In the genomic region with DNA sequence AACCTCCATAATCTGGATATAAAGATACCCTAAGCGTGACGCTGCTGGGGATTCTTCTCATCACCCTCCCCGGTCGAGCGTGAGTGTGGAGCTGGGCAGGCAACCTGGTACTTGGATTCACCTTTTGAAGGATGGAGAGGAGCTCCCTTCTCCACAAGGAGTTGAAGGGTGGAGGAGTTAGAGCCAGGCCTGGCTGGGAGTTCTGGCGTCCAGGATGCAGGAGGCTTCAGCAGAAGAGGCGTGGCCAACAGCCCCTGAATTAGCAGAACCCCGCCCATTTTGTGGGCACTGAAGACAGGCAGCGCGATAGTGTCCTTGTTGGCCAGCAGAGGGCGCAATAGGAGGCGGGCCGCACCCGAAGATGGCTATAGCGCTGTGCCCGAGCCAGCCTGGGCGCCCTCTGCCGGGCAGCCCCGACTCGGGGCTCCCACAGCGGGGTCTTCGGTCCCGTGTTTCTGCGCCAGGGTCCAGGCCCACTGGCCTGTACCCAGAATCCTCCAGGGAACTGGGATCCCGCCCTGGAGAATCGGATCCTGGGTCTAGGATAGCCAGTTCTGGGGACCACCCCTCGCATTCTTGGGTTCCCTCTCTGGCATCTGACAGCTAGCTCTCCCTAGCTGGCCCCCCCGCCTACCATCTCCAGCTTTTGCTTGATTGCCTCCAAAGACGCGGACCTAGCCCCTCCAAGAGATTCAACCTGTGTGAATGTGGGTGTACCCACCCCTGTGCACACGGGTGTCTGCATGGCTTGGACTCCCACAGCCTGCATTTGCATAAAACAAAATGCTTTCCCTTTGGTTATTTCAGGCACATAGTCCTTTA, we compare ENCODE assay signal across 8 cellular contexts. TPM values are rescaled to one million over a fixed set of nuclear protein-coding genes. Genes with fewer than 3 reads are reported as not detected.
DNase-seq lines count a peak whose midpoint lies in the region; ATAC-seq, FAIRE-seq and TF ChIP-seq lines count a peak whose summit lies in the region.

No MANE protein-coding gene starts in this region.

- peak overlapping the region; percentile 50; the same call in 2 of the 3 replicates for H3K27ac ChIP-seq in K562 (ENCODE audit: extremely low read depth, low read depth, low read length)
- no peak overlapping the region for H3K27ac ChIP-seq in iPS DF 6.9 (ENCODE audit: low read length)
- H3K27ac ChIP-seq in spleen: peak overlapping the region in 3 of 8 donors; percentile 35 to 41 (median 36)

- peak; percentile 26 for FAIRE-seq in K562 (lab: Jason Lieb, UNC)

- peak overlapping the region; percentile 78 for H3K4me2 ChIP-seq in K562 (ENCODE audit: insufficient read depth, low read length)

- peak overlapping the region; percentile 70 to 90 for H3K9ac ChIP-seq in K562 (ENCODE audit: insufficient read depth in 1 of 2, low read depth in 2 of 2, low read length in 2 of 2)

- H3K27me3 ChIP-seq in K562 (ENCODE audit: control insufficient read depth in 2 of 2, insufficient read depth in 2 of 2, low read length in 2 of 2) (no peaks in the 10 kb centered on the region), iPS DF 6.9 (ENCODE audit: control insufficient read depth, insufficient read depth, low read length) (peaks cover 2% of the 10 kb centered on the region; the same call in 1 of the 2 replicates), spleen (replicated peaks in 1 of 7) (peaks cover 0 to 94% (median 22%) of the 10 kb centered on the region in 7 donors)

- H3K4me1 ChIP-seq in K562 (replicated peaks in 1 of 2; ENCODE audit: control insufficient read depth in 2 of 2, insufficient read depth in 2 of 2, low read length in 2 of 2) (peaks cover 25 to 48% of the 10 kb centered on the region in 2 experiments), iPS DF 6.9 (ENCODE audit: control insufficient read depth, insufficient read depth, low read length) (peaks cover 3% of the 10 kb centered on the region; the same call in 1 of the 2 replicates), spleen (peaks cover 30 to 47% (median 39%) of the 10 kb centered on the region in 6 donors)

- peak; percentile 47; the same call in 1 of the 2 replicates for TF ChIP-seq POLR2A in K562 (conservative IDR thresholded peaks at IDR 0.05)
- no peak for TF ChIP-seq POLR2A in spleen (IDR thresholded peaks at IDR 0.05)

- in situ Hi-C loops in K562 (cut with MboI): loop anchor here (25.0 kb wide), 1 partner anchor 452 kb away; the partner anchor contains the start of gene CISTR

- peak overlapping the region; percentile 98 for H2AFZ ChIP-seq in K562 (ENCODE audit: low read depth, low read length)

- peak; percentile 40; the same call in 1 of the 2 replicates for TF ChIP-seq EP300 in K562 (IDR thresholded peaks at IDR 0.05; ENCODE audit: low read length)

- POLR2A ChIA-PET in K562 (lab: Yijun Ruan, JAX): interaction anchor here (0.7 to 1.7 kb wide), 2 partner anchors 215 to 217 kb away, joined by 3 to 5 read pairs; partner anchors contain the start of gene HOXC9

- intact Hi-C loops in K562 (cut with micrococcal nuclease): no loop called here
- intact Hi-C loops in spleen (cut with DNase I; ENCODE audit: low total_unique reads): loop anchor here (10.0 kb wide), 1 partner anchor 150 kb away; the partner anchor contains the start of gene GPR84

- TF ChIP-seq RAD21 in K562 (CRISPR knock-in tag; conservative IDR thresholded peaks at IDR 0.05 in 1 of 2, IDR thresholded peaks at IDR 0.05 in 1 of 2): peak; percentile 70 to 81

- no peaks in the 10 kb centered on the region for H3K79me2 ChIP-seq in K562 (ENCODE audit: control insufficient read depth, insufficient read depth, low read length)

- TSS peak; percentile 98 for BruUV-seq in K562 (replicated peaks; lab: Mats Ljungman, UMichigan)

- ATAC-seq in GM18907 (IDR thresholded peaks at IDR 0.05; ENCODE audit: unreplicated experiment) (peak; percentile 66), HG03135 (IDR thresholded peaks at IDR 0.05; ENCODE audit: unreplicated experiment) (peak; percentile 66), K562 (peak; percentile 91)

- peak overlapping the region; percentile 44 for H3K4me3 ChIP-seq in K562
- H3K4me3 ChIP-seq in iPS DF 6.9 (ENCODE audit: low read length): no peak overlapping the region
- peak overlapping the region in 6 of 8 donors; percentile 25 to 64 (median 34) for H3K4me3 ChIP-seq in spleen

- peak; percentile 98 for TF ChIP-seq CTCF in AG09319 (IDR thresholded peaks at IDR 0.05; ENCODE audit: low read depth, low read length)
- TF ChIP-seq CTCF in K562 (IDR thresholded peaks at IDR 0.05 in 2 of 3, conservative IDR thresholded peaks at IDR 0.05 in 1 of 3; ENCODE audit: insufficient read depth in 2 of 3, low read depth in 1 of 3, low read length in 3 of 3): peak; percentile 99 to 100 (median 99)
- TF ChIP-seq CTCF in spleen (IDR thresholded peaks at IDR 0.05 in 8 of 11, conservative IDR thresholded peaks at IDR 0.05 in 3 of 11): peak; percentile 89 to 100 (median 98)

- no peaks in the 10 kb centered on the region for H3K9me1 ChIP-seq in K562 (ENCODE audit: control insufficient read depth, insufficient read depth, low read length)

- DNase-seq in AG09319 (ENCODE audit: extremely low read depth, low read depth): peak; percentile 56
- peak; percentile 93 for DNase-seq in NCI-H2171 (lab: John Stamatoyannopoulos, UW)
- peak; percentile 88 for DNase-seq in UCSD-AML1 (lab: John Stamatoyannopoulos, UW; ENCODE audit: unreplicated experiment)
- DNase-seq in K562 (ENCODE audit: extremely low read depth in 1 of 4, low spot score in 3 of 4): peak; percentile 88 to 95 (median 94)
- DNase-seq in iPS DF 6.9 (ENCODE audit: low read depth, low spot score): peak; percentile 89
- peak; percentile 97 for DNase-seq in spleen

- peaks cover 5% of the 10 kb centered on the region for H4K20me1 ChIP-seq in K562 (replicated peaks; ENCODE audit: control insufficient read depth, insufficient read depth, low read length)

- WGBS in K562 (ENCODE audit: insufficient coverage, low coverage, missing lambda C conversion rate): 6% methylated on average over 31 of the region's 31 CpGs
- WGBS in iPS DF 6.9 (ENCODE audit: insufficient coverage, insufficient read length): no CpG with 5 or more reads among the region's 31 CpGs
- 17 to 45% (median 17%) methylated on average over 11 to 31 of the region's 31 CpGs for WGBS in spleen, 5 donors

- H3K36me3 ChIP-seq in K562 (ENCODE audit: control insufficient read depth, insufficient read depth, low read length) (no peaks in the 10 kb centered on the region), iPS DF 6.9 (ENCODE audit: control insufficient read depth, insufficient read depth, low read length) (no peaks in the 10 kb centered on the region), spleen (no peaks in the 10 kb centered on the region)

- CTCF ChIA-PET in K562 (lab: Yijun Ruan, JAX; ENCODE audit: low intra/inter-chr PET ratio): interaction anchor here (0.7 to 4.4 kb wide), 9 partner anchors 25 to 230 kb away, joined by 3 to 28 read pairs (median 6); partner anchors contain the start of genes HOXC10 and SMUG1

- H3K9me3 ChIP-seq in K562 (replicated peaks; ENCODE audit: control insufficient read depth, insufficient read depth, low read depth, low read length) (no peaks in the 10 kb centered on the region; the same call in 1 of the 2 replicates), iPS DF 6.9 (ENCODE audit: control insufficient read depth, insufficient read depth, low read length) (no peaks in the 10 kb centered on the region), spleen (no peaks in the 10 kb centered on the region)

TF ChIP-seq in K562, 482 proteins besides CTCF, POLR2A, EP300 and RAD21 (continues in another document):
- TF ChIP-seq FOXA1 (IDR thresholded peaks at IDR 0.05; ENCODE audit: borderline replicate concordance): no peak
- peak; percentile 54; the same call in 1 of the 2 replicates for TF ChIP-seq MTA1 (IDR thresholded peaks at IDR 0.05; ENCODE audit: borderline replicate concordance)
- TF ChIP-seq KLF13 (tag; IDR thresholded peaks at IDR 0.05; ENCODE audit: borderline replicate concordance, low read depth): peak; percentile 60; the same call in 1 of the 2 replicates
- no peak for TF ChIP-seq ZNF785 (CRISPR knock-in tag; IDR thresholded peaks at IDR 0.05)
- TF ChIP-seq HCFC1 (IDR thresholded peaks at IDR 0.05; ENCODE audit: low read depth, low read length): peak; percentile 63

RNA-seq across cellular contexts. Expression of gene SMUG1, which starts 26.0 kb away (rescaled TPM):
- 77.0 and 130 TPM in 2 replicates for total RNA-seq in K562 (2011; cell fraction: chromatin; rRNA removed; ENCODE audit: low replicate concordance)
- total RNA-seq in K562 (2011; cell fraction: nucleolus; rRNA removed): 72.5 and 74.4 TPM in 2 replicates
- total RNA-seq in K562 (2011; cell fraction: nucleoplasm; rRNA removed): 82.6 and 125 TPM in 2 replicates
- total RNA-seq in K562 (2014; rRNA removed) (56.4 and 76.2 TPM in 2 replicates), K562 (2014; rRNA removed; fragmentation: Illumina TruSeq; extraction: Trizol) (29.7 and 38.1 TPM in 2 replicates), K562 (2015; rRNA removed; fragmentation: Illumina TruSeq; extraction: Trizol) (42.5 and 48.4 TPM in 2 replicates), K562 (2021) (39.4 and 42.4 TPM in 2 replicates), spleen (10 to 100 TPM; 20.9 to 36.3 (median 23.1) TPM)
- polyA plus RNA-seq in K562 (2011; rRNA removed) (46.7 and 52.4 TPM in 2 replicates), K562 (2014; fragmentation: Illumina TruSeq; extraction: Trizol) (49.8 and 55.3 TPM in 2 replicates), K562 (2014; fragmentation: Nextera tagmentation; extraction: Ambion mirVana) (100 to 1,000 TPM; 106 to 117 TPM), K562 (2014; rRNA removed) (56.6 and 84.5 TPM in 2 replicates), spleen (10 to 100 TPM; 24.0 to 42.2 (median 37.4) TPM)
- polyA plus RNA-seq in K562 (2011; cell fraction: cytosol; rRNA removed): 63.4 and 94.3 TPM in 2 replicates
- 52.4 and 68.5 TPM in 2 replicates for polyA plus RNA-seq in K562 (2011; cell fraction: nucleus; rRNA removed)
- polyA plus RNA-seq in K562 (2012): 46.0 and 46.7 TPM in 2 replicates
- polyA minus RNA-seq in K562 (2011; rRNA and poly(A)+ RNA removed): 28.5 and 29.1 TPM in 2 replicates
- 15.2 and 20.5 TPM in 2 replicates for polyA minus RNA-seq in K562 (2011; cell fraction: cytosol; rRNA and poly(A)+ RNA removed)
- polyA minus RNA-seq in K562 (2011; cell fraction: nucleus; rRNA and poly(A)+ RNA removed): 27.1 and 36.1 TPM in 2 replicates
